8 cellular contexts compared by ENCODE assay signal in genomic region chr1:19882111-19883071, GRCh38. TPM values are rescaled to one million over a fixed set of nuclear protein-coding genes. Genes with fewer than 3 reads are reported as not detected.
DNase-seq lines count a peak whose midpoint lies in the region; ATAC-seq lines count a peak whose summit lies in the region.

Gene OTUD3 (plus strand): TSS chr1:19882395. CDS start chr1:19882514, 119 bp downstream.

- H3K27me3 ChIP-seq in right cardiac atrium (ENCODE audit: control insufficient read depth, insufficient read depth): no peaks in the 10 kb centered on the region
- no peaks in the 10 kb centered on the region for H3K27me3 ChIP-seq in aorta (ENCODE audit: control insufficient read depth in 1 of 2, insufficient read depth in 2 of 2, low read length in 1 of 2)

- peaks cover 14% of the 10 kb centered on the region for H3K4me1 ChIP-seq in right cardiac atrium (ENCODE audit: control insufficient read depth, insufficient read depth, low read length)
- H3K4me1 ChIP-seq in aorta (ENCODE audit: control insufficient read depth in 1 of 2, insufficient read depth in 2 of 2, low read length in 2 of 2): peaks cover 0 to 4% of the 10 kb centered on the region in 2 donors

- intact Hi-C loops in right cardiac atrium (cut with DNase I): no loop called here
- intact Hi-C loops in aorta (cut with DNase I): loop anchor here in 1 of 2 donors (2.0 to 5.0 kb wide), 2 partner anchors 168 to 320 kb away; no protein-coding TSS in a partner anchor

- peak within 1 kb of the TSS; percentile 75 for H3K27ac ChIP-seq in right cardiac atrium (ENCODE audit: low read length)
- H3K27ac ChIP-seq in aorta (ENCODE audit: low read depth in 1 of 2, low read length in 2 of 2): peak within 1 kb of the TSS; percentile 30 to 66

- H3K4me3 ChIP-seq in right cardiac atrium (ENCODE audit: low read length) (peak within 1 kb of the TSS; percentile 86), aorta (ENCODE audit: low read length in 2 of 2) (peak within 1 kb of the TSS; percentile 50 to 87)

- DNase-seq in NCI-H187 (lab: John Stamatoyannopoulos, UW) (peak; percentile 84 to 93), T-helper 2 cell (peak; percentile 85 to 97 (median 93)), anterior cingulate cortex (lab: John Stamatoyannopoulos, UW) (peak; percentile 68 to 97 (median 92)), right cardiac atrium (peak; percentile 95 to 97 (median 97)), putamen (ENCODE audit: low spot score) (peak; percentile 97), aorta (peak; percentile 97)

- H3K36me3 ChIP-seq in aorta (ENCODE audit: control insufficient read depth in 1 of 2, insufficient read depth in 2 of 2, low read length in 1 of 2): no peaks in the 10 kb centered on the region

- H3K9me3 ChIP-seq in right cardiac atrium (ENCODE audit: control insufficient read depth, low read length): no peaks in the 10 kb centered on the region
- no peaks in the 10 kb centered on the region for H3K9me3 ChIP-seq in aorta (ENCODE audit: control insufficient read depth, low read length)

- ATAC-seq in GM18499 (IDR thresholded peaks at IDR 0.05; ENCODE audit: insufficient read depth, unreplicated experiment) (peak; percentile 89), HG02943 (IDR thresholded peaks at IDR 0.05; ENCODE audit: low read depth, unreplicated experiment) (peak; percentile 88), right cardiac atrium (peak; percentile 98), aorta (ENCODE audit: low FRiP score) (peak; percentile 98)

- under 1% methylated on average over 97 of the region's 97 CpGs for WGBS in right cardiac atrium
- 0 to 1% methylated on average over 87 to 97 of the region's 97 CpGs for WGBS in aorta, 2 donors

RNA-seq across cellular contexts. Expression of gene OTUD3, which starts in this region (rescaled TPM):
- total RNA-seq in right cardiac atrium (1 to 10 TPM; 4.1 to 6.2 (median 5.1) TPM), aorta (10 to 100 TPM; 11.5 to 19.5 TPM)
- polyA plus RNA-seq in right cardiac atrium (2.8 TPM), aorta (1 to 10 TPM; 1.3 to 5.0 TPM)

Comparison
In these comparisons a context has a peak if more than half of its experiments do, and no peak if none do; other contexts are left out.
1. Peak in every context shown above with its lines: DNase-seq, ATAC-seq, H3K4me3 ChIP-seq and H3K27ac ChIP-seq.